ENCODE assay signal across 1 cellular context in genomic region chr11:14380125-14380936, GRCh38.
TF ChIP-seq lines count a peak whose summit lies in the region.

No MANE protein-coding gene starts in this region.

TF ChIP-seq in H1, 55 proteins besides CTCF, POLR2A, EP300 and RAD21 (continued from another document):
- TF ChIP-seq HDAC6 (IDR thresholded peaks at IDR 0.05; ENCODE audit: low read depth, low read length) (no peak), KDM5A (IDR thresholded peaks at IDR 0.05; ENCODE audit: low read length) (no peak), TCF12 (IDR thresholded peaks at IDR 0.05; ENCODE audit: low read depth, low read length) (no peak), SAP30 (IDR thresholded peaks at IDR 0.05; ENCODE audit: insufficient read depth, insufficient replicate concordance, low read length) (no peak), POU5F1 (IDR thresholded peaks at IDR 0.05; ENCODE audit: low read depth, low read length) (no peak), SIRT6 (IDR thresholded peaks at IDR 0.05; ENCODE audit: low read length) (no peak), SIX5 (IDR thresholded peaks at IDR 0.05; ENCODE audit: low read depth, low read length) (no peak), CREB1 (IDR thresholded peaks at IDR 0.05) (no peak), POLR2AphosphoS5 (IDR thresholded peaks at IDR 0.05; ENCODE audit: low read depth, low read length) (no peak), MAX (IDR thresholded peaks at IDR 0.05) (no peak)
